17 cellular contexts compared by ENCODE assay signal in genomic region chr13:32136716-32137115, GRCh38.
DNase-seq lines count a peak whose midpoint lies in the region; ATAC-seq and TF ChIP-seq lines count a peak whose summit lies in the region.
"Had no signal": no experiment of that assay in that cellular context is flagged by ENCODE, and none has a peak within 500 bp of the region (broad histone marks: within the 10 kb centered on the region; RNA-seq: fewer than 3 reads in every experiment).

No MANE protein-coding gene starts in this region.

- H3K27ac Mint-ChIP-seq in naive thymus-derived CD4-positive, alpha-beta T cell: no peak overlapping the region
- H3K27ac Mint-ChIP-seq: CD4-positive, alpha-beta T cell had no signal

- peak overlapping the region; percentile 89 to 96 for H3K27ac ChIP-seq in ascending aorta
- H3K27ac ChIP-seq in thoracic aorta: peak overlapping the region; percentile 85
- H3K27ac ChIP-seq in naive thymus-derived CD4-positive, alpha-beta T cell (ENCODE audit: low read depth, low read length): no peak overlapping the region
- H3K27ac ChIP-seq: A549 had no signal

- peaks cover 0 to 18% (median 2%) of the 10 kb centered on the region in 5 donors for H3K36me3 Mint-ChIP-seq in naive thymus-derived CD4-positive, alpha-beta T cell

- H3K9me3 ChIP-seq in ascending aorta (no peaks in the 10 kb centered on the region), thoracic aorta (no peaks in the 10 kb centered on the region)
- no peaks in the 10 kb centered on the region for H3K9me3 ChIP-seq in naive thymus-derived CD4-positive, alpha-beta T cell (ENCODE audit: control insufficient read depth in 2 of 3, low read length in 3 of 3)
- H3K9me3 ChIP-seq: A549, Caco-2 had no signal

- TF ChIP-seq CTCF in ascending aorta (IDR thresholded peaks at IDR 0.05) (no peak), thoracic aorta (IDR thresholded peaks at IDR 0.05) (no peak)

- POLR2A ChIA-PET in naive thymus-derived CD4-positive, alpha-beta T cell (lab: Charles Lee): no interaction called here

- H3K4me1 Mint-ChIP-seq in naive thymus-derived CD4-positive, alpha-beta T cell: no peaks in the 10 kb centered on the region

- H3K27me3 ChIP-seq in ascending aorta (no peaks in the 10 kb centered on the region), thoracic aorta (replicated peaks; ENCODE audit: insufficient read depth) (no peaks in the 10 kb centered on the region)
- no peaks in the 10 kb centered on the region for H3K27me3 ChIP-seq in naive thymus-derived CD4-positive, alpha-beta T cell (ENCODE audit: control insufficient read depth in 2 of 2, insufficient read depth in 2 of 2, low read length in 2 of 2)

- no peak overlapping the region for H3K4me3 Mint-ChIP-seq in naive thymus-derived CD4-positive, alpha-beta T cell
- H3K4me3 Mint-ChIP-seq: CD4-positive, alpha-beta T cell had no signal

- CTCF ChIA-PET in naive thymus-derived CD4-positive, alpha-beta T cell (lab: Charles Lee): no interaction called here

- peaks cover 0 to 4% (median 0%) of the 10 kb centered on the region in 5 donors for H3K27me3 Mint-ChIP-seq in naive thymus-derived CD4-positive, alpha-beta T cell
- H3K27me3 Mint-ChIP-seq: CD4-positive, alpha-beta T cell had no signal

- H3K36me3 ChIP-seq in ascending aorta: peaks cover 0 to 3% of the 10 kb centered on the region in 2 donors
- no peaks in the 10 kb centered on the region for H3K36me3 ChIP-seq in thoracic aorta
- no peaks in the 10 kb centered on the region for H3K36me3 ChIP-seq in naive thymus-derived CD4-positive, alpha-beta T cell (ENCODE audit: control insufficient read depth in 2 of 3, insufficient read depth in 3 of 3, low read length in 3 of 3)

- no peak overlapping the region for H3K4me3 ChIP-seq in ascending aorta
- H3K4me3 ChIP-seq in thoracic aorta: no peak overlapping the region
- H3K4me3 ChIP-seq in naive thymus-derived CD4-positive, alpha-beta T cell (ENCODE audit: low read length): no peak overlapping the region
- H3K4me3 ChIP-seq: A549 had no signal

- no peaks in the 10 kb centered on the region for H3K9me3 Mint-ChIP-seq in naive thymus-derived CD4-positive, alpha-beta T cell
- H3K9me3 Mint-ChIP-seq: CD4-positive, alpha-beta T cell had no signal

- ATAC-seq in thoracic aorta (ENCODE audit: insufficient number of reproducible peaks, low FRiP score, low read depth) (no peak), HG02884 (IDR thresholded peaks at IDR 0.05; ENCODE audit: unreplicated experiment) (no peak)
- ATAC-seq in naive thymus-derived CD4-positive, alpha-beta T cell: no peak
- ATAC-seq: A549, HepG2 had no signal

- peak; percentile 48 for DNase-seq in NCI-H2107 treated with DMSO at 0.1 percent for 48 hours (lab: John Stamatoyannopoulos, UW; ENCODE audit: unreplicated experiment)
- DNase-seq in NCI-H2107 (lab: John Stamatoyannopoulos, UW): no peak
- DNase-seq in NCI-H146 treated with DMSO at 0.1 percent for 48 hours (lab: John Stamatoyannopoulos, UW; ENCODE audit: unreplicated experiment): peak; percentile 82
- DNase-seq in ascending aorta (ENCODE audit: low spot score in 2 of 2): no peak
- DNase-seq in thoracic aorta (ENCODE audit: low spot score): no peak
- no peak for DNase-seq in naive thymus-derived CD4-positive, alpha-beta T cell
- DNase-seq: Caco-2; CD4-positive, alpha-beta T cell; KG1; MV-4-11; NCI-H1694; NCI-H446; NCI-H774; SHP77 treated with DMSO at 0.1 percent for 48 hours had no signal

- intact Hi-C loops in ascending aorta (cut with DNase I): no loop called here
- intact Hi-C loops in naive thymus-derived CD4-positive, alpha-beta T cell (cut with micrococcal nuclease): no loop called here

- H3K4me1 ChIP-seq in ascending aorta (peaks cover 9 to 20% of the 10 kb centered on the region in 2 donors), thoracic aorta (ENCODE audit: control insufficient read depth in 1 of 2, low read depth in 2 of 2) (peaks cover 27 to 44% of the 10 kb centered on the region in 2 donors)
- H3K4me1 ChIP-seq in naive thymus-derived CD4-positive, alpha-beta T cell (ENCODE audit: control insufficient read depth in 2 of 2, insufficient read depth in 2 of 2, low read length in 2 of 2): no peaks in the 10 kb centered on the region
- H3K4me1 ChIP-seq: A549 had no signal

Comparison
In these comparisons a context has a peak if more than half of its experiments do, and no peak if none do; other contexts are left out.
1. DNase-seq: peak in NCI-H2107 treated with DMSO at 0.1 percent for 48 hours (single experiment) and NCI-H146 treated with DMSO at 0.1 percent for 48 hours (single experiment); none in NCI-H2107 (single experiment), ascending aorta (0 of 2), thoracic aorta (single experiment) and naive thymus-derived CD4-positive, alpha-beta T cell (0 of 9).